In the genomic region with DNA sequence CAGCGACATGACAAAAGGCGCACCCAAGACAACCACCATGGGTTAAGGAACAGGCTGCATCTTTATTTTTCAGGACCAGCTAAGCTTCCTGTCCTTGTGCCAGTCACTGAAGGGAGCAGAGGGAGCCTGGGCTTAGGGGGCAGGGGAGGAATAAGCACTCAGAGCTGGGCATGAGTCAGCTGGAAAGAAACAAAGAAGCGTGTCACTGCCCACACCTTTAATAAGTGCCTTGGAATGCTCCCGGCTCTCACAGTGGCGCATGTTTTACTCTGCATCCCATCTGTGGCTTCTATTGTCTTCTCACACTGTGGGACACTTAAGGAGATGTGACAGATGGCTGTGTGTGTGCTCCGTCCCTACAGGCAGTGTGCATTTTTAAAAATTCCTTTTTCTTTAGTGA, we compare ENCODE assay signal across 10 cellular contexts.
DNase-seq lines count a peak whose midpoint lies in the region; ATAC-seq and TF ChIP-seq lines count a peak whose summit lies in the region.
"Had no signal": no experiment of that assay in that cellular context is flagged by ENCODE, and none has a peak within 500 bp of the region (broad histone marks: within the 10 kb centered on the region; RNA-seq: fewer than 3 reads in every experiment).

No MANE protein-coding gene starts in this region.

- H3K4ac ChIP-seq in neuronal stem cell (ENCODE audit: low read length): no peak overlapping the region

- no peak overlapping the region for H3K27ac Mint-ChIP-seq in stimulated activated memory B cell treated with anti-CD40 and anti-IgM and Interleukin-4, amounts not matched to agents 10 μg/mL and 1 μg/mL and 100 μg/mL, for 72 hours
- H3K27ac Mint-ChIP-seq: activated naive CD4-positive, alpha-beta T cell treated with anti-CD3 and anti-CD28 coated beads, Interleukin-2, amount 10 ng/mL, durations not matched to agents 7 days and 5 days had no signal

- H3K27ac ChIP-seq in neuronal stem cell (replicated peaks; ENCODE audit: low read length) (no peak overlapping the region), stomach (no peak overlapping the region)

- H3K14ac ChIP-seq in neuronal stem cell (ENCODE audit: low read length): no peak overlapping the region

- H3K9ac ChIP-seq in neuronal stem cell (ENCODE audit: low read depth, low read length, poor library complexity): no peak overlapping the region

- no peak for TF ChIP-seq EP300 in stomach (IDR thresholded peaks at IDR 0.05)

- DNase-seq in DMS53 treated with DMSO at 0.1 percent for 48 hours (lab: John Stamatoyannopoulos, UW; ENCODE audit: unreplicated experiment): peak; percentile 32
- DNase-seq in NCI-H460 (ENCODE audit: extremely low read depth, low read depth): peak; percentile 9
- DNase-seq in cerebellar cortex (ENCODE audit: low spot score): peak; percentile 87
- DNase-seq in neuronal stem cell (ENCODE audit: low spot score): peak; percentile 6
- no peak for DNase-seq in mesenteric fat pad (ENCODE audit: low spot score)
- no peak for DNase-seq in stomach
- DNase-seq: activated CD4-positive, CD25-positive, alpha-beta regulatory T cell; activated naive CD4-positive, alpha-beta T cell treated with anti-CD3 and anti-CD28 coated beads, Interleukin-2, amount 10 ng/mL, durations not matched to agents 7 days and 5 days had no signal

- peaks cover 6% of the 10 kb centered on the region in 2 donors for H3K4me1 ChIP-seq in neuronal stem cell (ENCODE audit: control insufficient read depth in 2 of 2, insufficient read depth in 1 of 2, low read depth in 1 of 2, low read length in 2 of 2)
- H3K4me1 ChIP-seq in stomach: peaks cover 0 to 6% (median 0%) of the 10 kb centered on the region in 4 donors

- H3K4me2 ChIP-seq in neuronal stem cell (ENCODE audit: insufficient read depth, low read length, poor library complexity, severe bottlenecking): no peak overlapping the region

- H3K9me3 ChIP-seq in neuronal stem cell (replicated peaks in 1 of 2; ENCODE audit: control insufficient read depth in 2 of 2, insufficient read depth in 1 of 2, low read depth in 1 of 2, low read length in 2 of 2) (peaks cover 0 to 4% of the 10 kb centered on the region in 2 donors), stomach (no peaks in the 10 kb centered on the region)

- no peaks in the 10 kb centered on the region for H3K79me1 ChIP-seq in neuronal stem cell (ENCODE audit: low read depth, low read length)

- intact Hi-C loops in stomach (cut with DNase I; ENCODE audit: low total_unique reads): no loop called here

- no peak overlapping the region for H3K4me3 Mint-ChIP-seq in stimulated activated memory B cell treated with anti-CD40 and anti-IgM and Interleukin-4, amounts not matched to agents 10 μg/mL and 1 μg/mL and 100 μg/mL, for 72 hours
- H3K4me3 Mint-ChIP-seq: activated naive CD4-positive, alpha-beta T cell treated with anti-CD3 and anti-CD28 coated beads, Interleukin-2, amount 10 ng/mL, durations not matched to agents 7 days and 5 days had no signal

- H2BK120ac ChIP-seq in neuronal stem cell (ENCODE audit: low read depth, low read length): no peak overlapping the region

- no peak for TF ChIP-seq POLR2A in stomach (IDR thresholded peaks at IDR 0.05)

- no peaks in the 10 kb centered on the region for H3K9me3 Mint-ChIP-seq in stimulated activated memory B cell treated with anti-CD40 and anti-IgM and Interleukin-4, amounts not matched to agents 10 μg/mL and 1 μg/mL and 100 μg/mL, for 72 hours
- H3K9me3 Mint-ChIP-seq: activated naive CD4-positive, alpha-beta T cell treated with anti-CD3 and anti-CD28 coated beads, Interleukin-2, amount 10 ng/mL, durations not matched to agents 7 days and 5 days had no signal

- no peak overlapping the region for H4K8ac ChIP-seq in neuronal stem cell (ENCODE audit: low read depth, low read length)

- H3K4me3 ChIP-seq in neuronal stem cell (ENCODE audit: low read length in 2 of 2) (no peak overlapping the region), stomach (no peak overlapping the region)

- H3K36me3 Mint-ChIP-seq in stimulated activated memory B cell treated with anti-CD40 and anti-IgM and Interleukin-4, amounts not matched to agents 10 μg/mL and 1 μg/mL and 100 μg/mL, for 72 hours: no peaks in the 10 kb centered on the region
- H3K36me3 Mint-ChIP-seq: activated naive CD4-positive, alpha-beta T cell treated with anti-CD3 and anti-CD28 coated beads, Interleukin-2, amount 10 ng/mL, durations not matched to agents 7 days and 5 days had no signal

- no peak overlapping the region for H2BK5ac ChIP-seq in neuronal stem cell (ENCODE audit: low read length)

- H2BK12ac ChIP-seq in neuronal stem cell (ENCODE audit: low read length): no peak overlapping the region

- H3K18ac ChIP-seq in neuronal stem cell (ENCODE audit: low read length): peak overlapping the region; percentile 23

- WGBS in neuronal stem cell (ENCODE audit: extremely low coverage in 2 of 2, insufficient read length in 2 of 2, insufficient replicate concordance in 1 of 2), 2 donors: no CpG with 5 or more reads among the region's 6 CpGs
- WGBS in stomach, 5 donors: 77 to 88% (median 80%) methylated on average over 6 of the region's 6 CpGs

- H3K27me3 Mint-ChIP-seq in stimulated activated memory B cell treated with anti-CD40 and anti-IgM and Interleukin-4, amounts not matched to agents 10 μg/mL and 1 μg/mL and 100 μg/mL, for 72 hours: no peaks in the 10 kb centered on the region
- H3K27me3 Mint-ChIP-seq: activated naive CD4-positive, alpha-beta T cell treated with anti-CD3 and anti-CD28 coated beads, Interleukin-2, amount 10 ng/mL, durations not matched to agents 7 days and 5 days had no signal

- H2AK5ac ChIP-seq in neuronal stem cell (ENCODE audit: low read depth, low read length): no peak overlapping the region

- no peak for TF ChIP-seq CTCF in stomach (IDR thresholded peaks at IDR 0.05)

- H2AFZ ChIP-seq in neuronal stem cell (ENCODE audit: low read length): peak overlapping the region; percentile 66

- H3K27me3 ChIP-seq in neuronal stem cell (ENCODE audit: control insufficient read depth in 3 of 3, insufficient read depth in 3 of 3, low read depth in 1 of 3, low read length in 3 of 3): peaks cover 0 to 9% (median 0%) of the 10 kb centered on the region in 3 experiments
- no peaks in the 10 kb centered on the region for H3K27me3 ChIP-seq in stomach

- no peak for ATAC-seq in HG03025 (IDR thresholded peaks at IDR 0.05; ENCODE audit: low FRiP score, unreplicated experiment)
- ATAC-seq in stimulated activated memory B cell treated with anti-CD40 and anti-IgM and Interleukin-4, amounts not matched to agents 10 μg/mL and 1 μg/mL and 100 μg/mL, for 72 hours: no peak

- no peak overlapping the region for H2BK15ac ChIP-seq in neuronal stem cell (ENCODE audit: low read length)

- H3K36me3 ChIP-seq in neuronal stem cell (replicated peaks in 1 of 2; ENCODE audit: control insufficient read depth in 2 of 2, insufficient read depth in 2 of 2, low read length in 2 of 2): no peaks in the 10 kb centered on the region
- H3K36me3 ChIP-seq in stomach: no peaks in the 10 kb centered on the region

- no peak overlapping the region for H4K91ac ChIP-seq in neuronal stem cell (ENCODE audit: low read depth, low read length, poor library complexity)

- no peak overlapping the region for H3K23ac ChIP-seq in neuronal stem cell (ENCODE audit: low read depth, low read length, poor library complexity)

- peaks cover 13% of the 10 kb centered on the region for H3K4me1 Mint-ChIP-seq in stimulated activated memory B cell treated with anti-CD40 and anti-IgM and Interleukin-4, amounts not matched to agents 10 μg/mL and 1 μg/mL and 100 μg/mL, for 72 hours
- H3K4me1 Mint-ChIP-seq: activated naive CD4-positive, alpha-beta T cell treated with anti-CD3 and anti-CD28 coated beads, Interleukin-2, amount 10 ng/mL, durations not matched to agents 7 days and 5 days had no signal

Comparison
In these comparisons a context has a peak if more than half of its experiments do, and no peak if none do; other contexts are left out.
1. DNase-seq: peak in DMS53 treated with DMSO at 0.1 percent for 48 hours (single experiment), NCI-H460 (single experiment), cerebellar cortex (single experiment) and neuronal stem cell (single experiment); none in mesenteric fat pad (single experiment) and stomach (single experiment).